In genomic region chr16:31899505-31899904, GRCh38 we compare ENCODE assay signal across 12 cellular contexts.
"Had no signal": no experiment of that assay in that cellular context is flagged by ENCODE, and none has a peak within 500 bp of the region (broad histone marks: within the 10 kb centered on the region; RNA-seq: fewer than 3 reads in every experiment).

No MANE protein-coding gene starts in this region.

- H3K27me3 ChIP-seq: esophagus muscularis mucosa, ovary, stomach had no signal

- H3K36me3 ChIP-seq: ovary had no signal

- H3K4me1 ChIP-seq: stomach had no signal

- H3K27ac Mint-ChIP-seq: activated B cell treated with CpG ODN at 0.5 μM for 24 hours had no signal

- H3K4me3 Mint-ChIP-seq: activated B cell treated with CpG ODN at 0.5 μM for 24 hours, T-helper 17 cell had no signal

- ATAC-seq: T-helper 17 cell had no signal

- H3K27ac ChIP-seq: esophagus muscularis mucosa, ovary, stomach, thoracic aorta had no signal

- H3K27me3 Mint-ChIP-seq: activated B cell treated with CpG ODN at 0.5 μM for 24 hours, T-helper 17 cell had no signal

- DNase-seq: activated B cell treated with CpG ODN at 0.5 μM for 24 hours; activated CD4-positive, alpha-beta T cell treated with anti-CD3 and anti-CD28 coated beads, Interleukin-2, amount 50 U/mL, for 48 hours; activated gamma-delta T cell; anterior cingulate cortex; ovary; Right ventricle myocardium superior; SK-N-SH; stimulated activated CD4-positive, alpha-beta T cell treated with anti-CD3 and anti-CD28 coated beads, Interleukin-2, amount 100 ng/mL, for 48 hours; stomach; T-helper 17 cell had no signal

- H3K4me3 ChIP-seq: esophagus muscularis mucosa, ovary, stomach, thoracic aorta had no signal
